ENCODE assay signal across 10 cellular contexts in the genomic region with DNA sequence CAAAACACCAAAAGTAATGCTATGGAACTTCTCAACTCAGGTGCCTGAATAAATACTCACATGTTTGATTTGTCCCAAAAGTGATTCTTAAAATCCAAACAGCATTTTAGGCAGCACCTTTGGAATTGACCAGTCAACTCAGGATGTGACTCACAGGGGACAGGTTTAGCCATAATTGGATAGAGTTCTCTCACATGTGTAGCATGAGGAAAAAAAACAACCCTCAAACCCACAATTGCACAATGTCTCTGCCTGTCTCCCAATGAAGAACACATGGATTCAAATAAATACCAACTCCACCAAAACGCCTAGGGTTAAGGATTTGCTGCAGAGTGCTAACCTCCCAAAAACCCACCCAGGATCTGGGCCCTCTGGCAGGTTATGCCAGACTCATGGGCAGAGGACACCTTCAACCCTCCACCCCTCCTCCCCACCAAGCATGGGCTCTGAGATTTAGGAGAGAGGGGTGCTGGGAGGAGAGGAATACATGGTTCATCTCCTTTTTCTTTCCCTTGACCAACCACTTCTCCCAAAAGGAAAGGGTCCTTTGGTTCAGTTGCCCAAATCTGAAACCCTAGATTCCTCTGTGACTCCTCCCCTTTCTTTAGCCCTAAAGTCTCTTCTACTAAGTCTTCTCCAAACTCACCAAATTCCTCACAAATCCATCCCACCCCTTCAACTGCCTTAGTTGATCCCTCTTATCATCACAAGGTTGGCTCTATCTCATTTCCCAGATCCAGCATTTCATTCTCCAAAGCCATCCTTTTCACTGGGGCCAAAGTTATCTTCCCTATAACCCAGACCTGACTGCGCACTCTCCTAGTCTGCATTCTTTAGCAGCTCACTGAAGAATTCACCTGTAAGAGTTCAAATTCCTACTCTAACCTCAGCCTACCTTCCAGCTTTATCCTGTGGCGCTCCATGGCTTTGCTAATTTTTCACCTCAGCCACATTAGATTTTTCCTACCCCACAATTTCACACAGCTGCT. TPM values are rescaled to one million over a fixed set of nuclear protein-coding genes. Genes with fewer than 3 reads are reported as not detected.
A peak's percentile ranks its signal among the peaks of the same experiment; 100 is the strongest.
DNase-seq lines count a peak whose midpoint lies in the region; FAIRE-seq and TF ChIP-seq lines count a peak whose summit lies in the region.
"Had no signal": no experiment of that assay in that cellular context is flagged by ENCODE, and none has a peak within 500 bp of the region (broad histone marks: within the 10 kb centered on the region; RNA-seq: fewer than 3 reads in every experiment).

No MANE protein-coding gene starts in this region.

- POLR2A ChIA-PET in endothelial cell of umbilical vein (lab: Charles Lee) = no interaction called here

- H3K9me2 ChIP-seq in GM23248 (ENCODE audit: insufficient read depth) = no peaks in the 10 kb centered on the region

- H3K27ac ChIP-seq in GM23248 (peak overlapping the region; percentile 40), endothelial cell of umbilical vein (ENCODE audit: insufficient read depth, low read depth, low read length) (no peak overlapping the region)

- H3F3A ChIP-seq in GM23248 (ENCODE audit: insufficient read depth) = peaks cover 31% of the 10 kb centered on the region

- H3K9ac ChIP-seq in GM23248 = no peak overlapping the region
- no peak overlapping the region for H3K9ac ChIP-seq in endothelial cell of umbilical vein (replicated peaks; ENCODE audit: extremely low read depth, insufficient read depth, low read length)

- CTCF ChIA-PET in endothelial cell of umbilical vein (lab: Charles Lee) = interaction anchor here (1.1 to 2.2 kb wide), 3 partner anchors 11 to 30 kb away, joined by 3 to 7 read pairs (median 3); no protein-coding TSS in a partner anchor

- H3K9me1 ChIP-seq in endothelial cell of umbilical vein (replicated peaks; ENCODE audit: control insufficient read depth, extremely low read depth, insufficient read depth, low read length) = no peaks in the 10 kb centered on the region

- TF ChIP-seq CTCF in endothelial cell of umbilical vein (IDR thresholded peaks at IDR 0.05; ENCODE audit: extremely low read depth in 1 of 2, insufficient read depth in 1 of 2, low read depth in 1 of 2, low read length in 2 of 2) (no peak), GM10266 (IDR thresholded peaks at IDR 0.05; ENCODE audit: control insufficient read depth, insufficient read depth, low read depth, missing control alignments) (no peak)

- peak overlapping the region; percentile 40 for H3K4me3 ChIP-seq in GM23248
- H3K4me3 ChIP-seq in endothelial cell of umbilical vein (replicated peaks in 1 of 3; ENCODE audit: insufficient read depth in 1 of 3, low read depth in 1 of 3, low read length in 3 of 3) = no peak overlapping the region
- no peak overlapping the region for H3K4me3 ChIP-seq in skeletal muscle cell (ENCODE audit: low read depth, low read length)

- WGBS in GM23248 (ENCODE audit: low coverage in 1 of 2, low lambda C conversion rate in 2 of 2, missing lambda C conversion rate in 2 of 2), 2 experiments = 66 to 67% methylated on average over 3 of the region's 3 CpGs

- dilution Hi-C loops in endothelial cell of umbilical vein (cut with MboI; ENCODE audit: extremely low pct_ligation_motif_present, low sequenced_read_pairs) = no loop called here

- no TSS peak for BruUV-seq in endothelial cell of umbilical vein (replicated peaks; lab: Mats Ljungman, UMichigan)

- no peaks in the 10 kb centered on the region for H3K9me3 ChIP-seq in GM23248 (ENCODE audit: low read depth)
- no peaks in the 10 kb centered on the region for H3K9me3 ChIP-seq in endothelial cell of umbilical vein (replicated peaks; ENCODE audit: control insufficient read depth, insufficient read depth, low read length)

- TF ChIP-seq POLR2A in endothelial cell of umbilical vein (IDR thresholded peaks at IDR 0.05; ENCODE audit: low read depth, low read length) = no peak

- in situ Hi-C loops in GM23248 (cut with MboI) = no loop called here

- H3K4me1 ChIP-seq in GM23248 (ENCODE audit: insufficient read depth) (peaks cover 49% of the 10 kb centered on the region), endothelial cell of umbilical vein (ENCODE audit: control insufficient read depth, extremely low read depth, insufficient read depth, low read length) (peaks cover 27% of the 10 kb centered on the region)

- H4K20me1 ChIP-seq in GM23248 (ENCODE audit: insufficient read depth) = peaks cover 32% of the 10 kb centered on the region; the same call in 1 of the 2 replicates
- peaks cover 23% of the 10 kb centered on the region for H4K20me1 ChIP-seq in endothelial cell of umbilical vein (replicated peaks; ENCODE audit: control insufficient read depth, extremely low read depth, insufficient read depth, low read length)

- H3K79me2 ChIP-seq in GM23248 (ENCODE audit: insufficient read depth) = peaks cover 100% of the 10 kb centered on the region
- H3K79me2 ChIP-seq in endothelial cell of umbilical vein (ENCODE audit: control insufficient read depth, insufficient read depth, low read length) = peaks cover 89% of the 10 kb centered on the region

- intact Hi-C loops in endothelial cell of umbilical vein (cut with micrococcal nuclease) = no loop called here

- H2AFZ ChIP-seq in GM23248 (no peak overlapping the region), endothelial cell of umbilical vein (ENCODE audit: low read depth, low read length) (no peak overlapping the region)

- no peak for FAIRE-seq in endothelial cell of umbilical vein (lab: Jason Lieb, UNC)

- DNase-seq in GM23248 (peak; percentile 95), NOMO-1 (lab: John Stamatoyannopoulos, UW; ENCODE audit: unreplicated experiment in 2 of 2) (peak; percentile 37 to 69), endothelial cell of umbilical vein (ENCODE audit: low read depth, low spot score) (peak; percentile 41), skeletal muscle cell (ENCODE audit: low read depth) (peak; percentile 71), NCI-H1105 treated with DMSO at 0.1 percent for 48 hours (lab: John Stamatoyannopoulos, UW) (no peak), NCI-H1436 treated with DMSO at 0.1 percent for 48 hours (lab: John Stamatoyannopoulos, UW) (no peak), NCI-H146 treated with DMSO at 0.1 percent for 48 hours (lab: John Stamatoyannopoulos, UW; ENCODE audit: unreplicated experiment) (no peak), GM10266 (ENCODE audit: extremely low spot score) (no peak)
- DNase-seq: left cardiac atrium, NCI-H1694 had no signal

- H3K27me3 ChIP-seq in GM23248 (replicated peaks; ENCODE audit: insufficient read depth) (no peaks in the 10 kb centered on the region), endothelial cell of umbilical vein (ENCODE audit: control insufficient read depth in 2 of 2, insufficient read depth in 2 of 2, low read length in 2 of 2) (no peaks in the 10 kb centered on the region)

- H3K36me3 ChIP-seq in GM23248 (ENCODE audit: low read depth) (no peaks in the 10 kb centered on the region), endothelial cell of umbilical vein (ENCODE audit: control insufficient read depth in 2 of 2, extremely low read depth in 1 of 2, insufficient read depth in 2 of 2, low read length in 2 of 2) (no peaks in the 10 kb centered on the region)

- H3K4me2 ChIP-seq in GM23248 (ENCODE audit: unreplicated experiment) (peak overlapping the region; percentile 43), endothelial cell of umbilical vein (ENCODE audit: insufficient read depth, low read length) (peak overlapping the region; percentile 42)

TF ChIP-seq in endothelial cell of umbilical vein, 7 proteins besides CTCF, POLR2A, EP300 and RAD21:
- TF ChIP-seq POLR2AphosphoS5 (IDR thresholded peaks at IDR 0.05; ENCODE audit: insufficient read depth, low read depth, low read length) (no peak), JUN (IDR thresholded peaks at IDR 0.05; ENCODE audit: borderline replicate concordance, insufficient read depth, insufficient read length, low read depth) (peak; percentile 3), FOS (IDR thresholded peaks at IDR 0.05; ENCODE audit: borderline replicate concordance, insufficient read depth, low read length) (peak; percentile 36)
TF ChIP-seq in endothelial cell of umbilical vein: peak in this region for 2.

RNA-seq across cellular contexts. Expression of gene RYK, which starts 7.7 kb away (rescaled TPM):
- 93.7 and 100 TPM in 2 replicates for total RNA-seq in GM23248 (2014; rRNA removed; shearing (Covaris generic))
- polyA plus RNA-seq in GM23248 (2016; fragmentation: Nextera tagmentation; extraction: Ambion mirVana) (22.3 and 22.8 TPM in 2 replicates), endothelial cell of umbilical vein (23.7 and 23.8 TPM in 2 replicates)
- total RNA-seq in endothelial cell of umbilical vein = 44.1 and 48.3 TPM in 2 replicates
- 22.0 and 24.0 TPM in 2 replicates for polyA plus RNA-seq in endothelial cell of umbilical vein (2011; cell fraction: cytosol; rRNA removed)
- polyA plus RNA-seq in endothelial cell of umbilical vein (2011; cell fraction: nucleus; rRNA removed) = 56.8 and 63.2 TPM in 2 replicates
- polyA plus RNA-seq in endothelial cell of umbilical vein (2012) = 36.5 and 43.3 TPM in 2 replicates
- 57.2 and 67.2 TPM in 2 replicates for polyA minus RNA-seq in endothelial cell of umbilical vein
- 29.9 TPM for polyA minus RNA-seq in endothelial cell of umbilical vein (2011; cell fraction: cytosol; rRNA and poly(A)+ RNA removed)
- 54.0 and 72.7 TPM in 2 replicates for polyA minus RNA-seq in endothelial cell of umbilical vein (2011; cell fraction: nucleus; rRNA and poly(A)+ RNA removed)

Comparison
In these comparisons a context has a peak if more than half of its experiments do, and no peak if none do; other contexts are left out.
1. DNase-seq: peak in GM23248 (single experiment), NOMO-1 (2 of 2), endothelial cell of umbilical vein (single experiment) and skeletal muscle cell (single experiment); none in NCI-H1105 treated with DMSO at 0.1 percent for 48 hours (single experiment), NCI-H1436 treated with DMSO at 0.1 percent for 48 hours (single experiment), NCI-H146 treated with DMSO at 0.1 percent for 48 hours (single experiment) and GM10266 (single experiment).